ENCODE assay signal across 22 cellular contexts in genomic region chr5:178477224-178478201, GRCh38.
A peak's percentile ranks its signal among the peaks of the same experiment; 100 is the strongest.
DNase-seq lines count a peak whose midpoint lies in the region; ATAC-seq and TF ChIP-seq lines count a peak whose summit lies in the region.
"Had no signal": no experiment of that assay in that cellular context is flagged by ENCODE, and none has a peak within 500 bp of the region (broad histone marks: within the 10 kb centered on the region; RNA-seq: fewer than 3 reads in every experiment).

No MANE protein-coding gene starts in this region.

- H3K27ac ChIP-seq in hepatocyte (peak overlapping the region; percentile 43), smooth muscle cell (ENCODE audit: low read depth) (peak overlapping the region; percentile 17)
- H3K27ac ChIP-seq: coronary artery, gastrocnemius medialis, KMS-11 had no signal

- H3K9me3 ChIP-seq in hepatocyte (ENCODE audit: low read depth) (no peaks in the 10 kb centered on the region), smooth muscle cell (replicated peaks; ENCODE audit: low read depth) (no peaks in the 10 kb centered on the region)
- H3K9me3 ChIP-seq: body of pancreas, tibial nerve had no signal

- peaks cover 6% of the 10 kb centered on the region for H3F3A ChIP-seq in smooth muscle cell (ENCODE audit: low read depth)

- H3K9ac ChIP-seq in smooth muscle cell (ENCODE audit: low read depth): no peak overlapping the region
- H3K9ac ChIP-seq: KMS-11 had no signal

- intact Hi-C loops in left colon (cut with DNase I, micrococcal nuclease): no loop called here

- H3K27me3 ChIP-seq in hepatocyte (no peaks in the 10 kb centered on the region), smooth muscle cell (ENCODE audit: low read depth) (no peaks in the 10 kb centered on the region)
- H3K27me3 ChIP-seq: body of pancreas, gastrocnemius medialis, tibial nerve had no signal

- no peaks in the 10 kb centered on the region for H3K79me2 ChIP-seq in hepatocyte
- no peaks in the 10 kb centered on the region for H3K79me2 ChIP-seq in smooth muscle cell (ENCODE audit: low read depth)

- TF ChIP-seq CTCF in hepatocyte (IDR thresholded peaks at IDR 0.05; ENCODE audit: poor library complexity) (no peak), smooth muscle cell (IDR thresholded peaks at IDR 0.05; ENCODE audit: borderline replicate concordance, insufficient read depth, poor library complexity, severe bottlenecking) (no peak)

- WGBS in hepatocyte (ENCODE audit: low lambda C conversion rate, missing lambda C conversion rate): 71% methylated on average over 17 of the region's 17 CpGs
- WGBS in smooth muscle cell (ENCODE audit: low lambda C conversion rate): 67% methylated on average over 17 of the region's 17 CpGs

- no peaks in the 10 kb centered on the region for H4K20me1 ChIP-seq in hepatocyte (ENCODE audit: insufficient read depth, poor library complexity, severe bottlenecking)
- no peaks in the 10 kb centered on the region for H4K20me1 ChIP-seq in smooth muscle cell (ENCODE audit: low read depth)

- ATAC-seq in GM18909 (IDR thresholded peaks at IDR 0.05; ENCODE audit: poor library complexity, unreplicated experiment): no peak
- ATAC-seq in left colon: no peak
- ATAC-seq in HG03432 (IDR thresholded peaks at IDR 0.05; ENCODE audit: unreplicated experiment): no peak
- ATAC-seq: activated T-cell treated with anti-CD3 and anti-CD28 coated beads, Interleukin-2, amount 50 U/mL, for 4 hours; body of pancreas; gastrocnemius medialis; left ventricle myocardium superior; stimulated activated effector memory CD8-positive, alpha-beta T cell treated with anti-CD3 and anti-CD28 coated beads, Interleukin-12 subunit alpha, Interleukin-12 subunit beta, amount 100 ng/mL, for 72 hours had no signal

- no peaks in the 10 kb centered on the region for H3K36me3 ChIP-seq in hepatocyte (replicated peaks; ENCODE audit: insufficient read depth, low read depth)
- H3K36me3 ChIP-seq in smooth muscle cell (ENCODE audit: low read depth): no peaks in the 10 kb centered on the region
- H3K36me3 ChIP-seq: gastrocnemius medialis, tibial nerve had no signal

- H3K4me1 ChIP-seq in hepatocyte (ENCODE audit: insufficient read depth) (peaks cover 5% of the 10 kb centered on the region), smooth muscle cell (ENCODE audit: low read depth) (no peaks in the 10 kb centered on the region)
- H3K4me1 ChIP-seq: gastrocnemius medialis had no signal

- DNase-seq in KG1 (lab: John Stamatoyannopoulos, UW): peak; percentile 49
- peak; percentile 95 for DNase-seq in SKM-1 (lab: John Stamatoyannopoulos, UW; ENCODE audit: unreplicated experiment)
- DNase-seq in hepatocyte (ENCODE audit: low spot score): no peak
- no peak for DNase-seq in smooth muscle cell (lab: John Stamatoyannopoulos, UW; ENCODE audit: unreplicated experiment)
- no peak for DNase-seq in D341Med (ENCODE audit: low spot score)
- no peak for DNase-seq in left colon
- DNase-seq: activated CD4-positive, alpha-beta memory T cell treated with anti-CD3 and anti-CD28 coated beads for 36 hours; activated naive CD4-positive, alpha-beta T cell treated with anti-CD3 and anti-CD28 coated beads, Interleukin-2, amount 50 U/mL, for 16 hours; activated T-cell treated with anti-CD3 and anti-CD28 coated beads, Interleukin-2, amount 50 U/mL, for 4 hours; gastrocnemius medialis; left ventricle myocardium superior; naive B cell; NCI-H1417; SHP77 treated with DMSO at 0.1 percent for 48 hours; stimulated activated CD4-positive, alpha-beta T cell treated with anti-CD3 and anti-CD28 coated beads, Interleukin-12 subunit alpha, Interleukin-12 subunit beta, amount 100 ng/mL, for 4 hours had no signal

- H2AFZ ChIP-seq in hepatocyte: no peak overlapping the region
- no peak overlapping the region for H2AFZ ChIP-seq in smooth muscle cell (ENCODE audit: low read depth)

- no peak overlapping the region for H3K4me3 ChIP-seq in hepatocyte
- H3K4me3 ChIP-seq in smooth muscle cell: no peak overlapping the region
- H3K4me3 ChIP-seq: body of pancreas, coronary artery, gastrocnemius medialis, tibial nerve had no signal

- H3K9me2 ChIP-seq in hepatocyte (replicated peaks; ENCODE audit: insufficient read depth): no peaks in the 10 kb centered on the region

- no peak overlapping the region for H3K4me2 ChIP-seq in hepatocyte
- H3K4me2 ChIP-seq in smooth muscle cell: peak overlapping the region; percentile 21
- H3K4me2 ChIP-seq: KMS-11 had no signal

Comparison
In these comparisons a context has a peak if more than half of its experiments do, and no peak if none do; other contexts are left out.
1. DNase-seq: peak in KG1 (single experiment) and SKM-1 (single experiment); none in hepatocyte (single experiment), smooth muscle cell (single experiment), D341Med (single experiment) and left colon (0 of 2).